In genomic region chr12:49567611-49568441, GRCh38 we compare ENCODE assay signal across 8 cellular contexts. TPM values are rescaled to one million over a fixed set of nuclear protein-coding genes. Genes with fewer than 3 reads are reported as not detected.
A peak's percentile ranks its signal among the peaks of the same experiment; 100 is the strongest.
DNase-seq lines count a peak whose midpoint lies in the region; ATAC-seq and TF ChIP-seq lines count a peak whose summit lies in the region.

Gene MCRS1 (minus strand): TSS chr12:49568142. CDS start chr12:49566731, 1,411 bp downstream.

- H3K9ac ChIP-seq in SU-DHL-6 (ENCODE audit: low read length) (peak within 1 kb of the TSS; percentile 85), parathyroid adenoma (peak within 1 kb of the TSS; percentile 31)

- no peaks in the 10 kb centered on the region for H3K36me3 ChIP-seq in SU-DHL-6 (ENCODE audit: low read length)
- no peaks in the 10 kb centered on the region for H3K36me3 ChIP-seq in parathyroid adenoma (ENCODE audit: control insufficient read depth, insufficient read depth, low read length)
- H3K36me3 ChIP-seq in tibial nerve, result peaks cover 0 to 33% (median under 1%) of the 10 kb centered on the region in 3 donors

- H3K9me2 ChIP-seq in SU-DHL-6 (replicated peaks; ENCODE audit: insufficient read depth, low read length), result no peaks in the 10 kb centered on the region

- no peaks in the 10 kb centered on the region for H3F3A ChIP-seq in SU-DHL-6 (ENCODE audit: insufficient read depth)

- H3K4me2 ChIP-seq in SU-DHL-6 (ENCODE audit: low read depth, low read length, poor library complexity, severe bottlenecking), result peak within 1 kb of the TSS; percentile 76
- peak within 1 kb of the TSS; percentile 100 for H3K4me2 ChIP-seq in parathyroid adenoma (ENCODE audit: low read length)

- no peaks in the 10 kb centered on the region for H3K9me3 ChIP-seq in SU-DHL-6 (ENCODE audit: insufficient read depth, low read length)
- no peaks in the 10 kb centered on the region for H3K9me3 ChIP-seq in parathyroid adenoma (ENCODE audit: control insufficient read depth, low read length)
- H3K9me3 ChIP-seq in tibial nerve, result no peaks in the 10 kb centered on the region

- DNase-seq in GM10248 (ENCODE audit: extremely low spot score) (peak; percentile 97), NCI-H128 (lab: John Stamatoyannopoulos, UW; ENCODE audit: unreplicated experiment) (peak; percentile 89), Right ventricle myocardium superior (peak; percentile 92), tibial nerve (ENCODE audit: low spot score in 2 of 2) (peak; percentile 74 to 90)
- peak; percentile 77 for DNase-seq in activated naive CD8-positive, alpha-beta T cell treated with anti-CD3 and anti-CD28 coated beads, Interleukin-2, amount 50 U/mL, for 16 hours (ENCODE audit: low read depth, low spot score)

- peak in 1 of 2 donors; percentile 52 for TF ChIP-seq POLR2A in tibial nerve (IDR thresholded peaks at IDR 0.05)

- H3K4me1 ChIP-seq in parathyroid adenoma, result peaks cover 31% of the 10 kb centered on the region
- H3K4me1 ChIP-seq in tibial nerve, result peaks cover 0 to 53% (median 14%) of the 10 kb centered on the region in 4 donors

- 0 to 1% methylated on average over 45 to 52 of the region's 54 CpGs for WGBS in tibial nerve, 2 donors

- intact Hi-C loops in Right ventricle myocardium superior (cut with DNase I), result no loop called here

- H3K27ac ChIP-seq in SU-DHL-6 (ENCODE audit: low read depth, low read length), result peak within 1 kb of the TSS; percentile 68
- H3K27ac ChIP-seq in parathyroid adenoma, result peak within 1 kb of the TSS; percentile 83
- H3K27ac ChIP-seq in tibial nerve, result peak within 1 kb of the TSS; percentile 85 to 98 (median 88)

- peak; percentile 92 to 94 for TF ChIP-seq EP300 in tibial nerve (IDR thresholded peaks at IDR 0.05)

- H3K79me2 ChIP-seq in SU-DHL-6 (ENCODE audit: insufficient read depth, low read length) (peaks cover 56% of the 10 kb centered on the region), parathyroid adenoma (peaks cover 12% of the 10 kb centered on the region)

- H3K4me3 ChIP-seq in SU-DHL-6 (ENCODE audit: insufficient read depth, low read length, poor library complexity, severe bottlenecking) (peak within 1 kb of the TSS; percentile 87), parathyroid adenoma (ENCODE audit: low read depth, low read length) (peak within 1 kb of the TSS; percentile 99), tibial nerve (peak within 1 kb of the TSS; percentile 53 to 87 (median 74))

- H2AFZ ChIP-seq in SU-DHL-6 (ENCODE audit: low read depth, low read length, severe bottlenecking) (peak within 1 kb of the TSS; percentile 91), parathyroid adenoma (peak within 1 kb of the TSS; percentile 87)

- TF ChIP-seq CTCF in GM10248 (IDR thresholded peaks at IDR 0.05; ENCODE audit: control extremely low read depth, extremely low read depth, low read depth, missing control alignments) (no peak), SU-DHL-6 (IDR thresholded peaks at IDR 0.05; ENCODE audit: insufficient read depth, low read length, poor library complexity, severe bottlenecking) (no peak), parathyroid adenoma (IDR thresholded peaks at IDR 0.05) (no peak), tibial nerve (IDR thresholded peaks at IDR 0.05) (peak in 2 of 5 experiments; percentile 15 to 33)

- ATAC-seq in HG02623 (IDR thresholded peaks at IDR 0.05; ENCODE audit: unreplicated experiment), result peak; percentile 74
- ATAC-seq in Right ventricle myocardium superior (ENCODE audit: poor library complexity), result peak; percentile 87

- no peaks in the 10 kb centered on the region for H4K20me1 ChIP-seq in SU-DHL-6 (ENCODE audit: low read depth, low read length)

- H3K27me3 ChIP-seq in SU-DHL-6 (ENCODE audit: low read length), result no peaks in the 10 kb centered on the region
- H3K27me3 ChIP-seq in parathyroid adenoma (ENCODE audit: control insufficient read depth, insufficient read depth, low read length), result no peaks in the 10 kb centered on the region
- H3K27me3 ChIP-seq in tibial nerve, result no peaks in the 10 kb centered on the region

- CTCF ChIA-PET in GM10248 (lab: Yijun Ruan, JAX), result interaction anchor here (0.7 to 5.2 kb wide), 7 partner anchors 13 to 220 kb away, joined by 3 to 55 read pairs (median 5); partner anchors contain the start of gene PRPF40B

- POLR2A ChIA-PET in GM10248 (lab: Yijun Ruan, JAX), result interaction anchor here (0.6 to 1.4 kb wide), 4 partner anchors 11 to 252 kb away, joined by 3 to 4 read pairs (median 4); partner anchors contain the start of gene TMBIM6

RNA-seq across cellular contexts. Expression of gene MCRS1, which starts in this region (rescaled TPM):
- total RNA-seq in Right ventricle myocardium superior (83.0 TPM), tibial nerve (10 to 100 TPM; 42.0 to 67.2 (median 64.5) TPM)

Comparison
In these comparisons a context has a peak if more than half of its experiments do, and no peak if none do; other contexts are left out.
1. Peak in every context shown above with its lines: DNase-seq, ATAC-seq, H3K4me3 ChIP-seq and H3K27ac ChIP-seq.